In genomic region chr7:131109011-131109756, GRCh38 we compare ENCODE assay signal across 8 cellular contexts.
A peak's percentile ranks its signal among the peaks of the same experiment; 100 is the strongest.
DNase-seq lines count a peak whose midpoint lies in the region; ATAC-seq and TF ChIP-seq lines count a peak whose summit lies in the region.

No MANE protein-coding gene starts in this region.

- no peaks in the 10 kb centered on the region for H3K9me3 ChIP-seq in CD4-positive, alpha-beta T cell (ENCODE audit: control insufficient read depth, low read length)
- no peaks in the 10 kb centered on the region for H3K9me3 ChIP-seq in Loucy (ENCODE audit: insufficient read depth, low read depth, low read length)
- H3K9me3 ChIP-seq in muscle layer of colon (ENCODE audit: low read length) = no peaks in the 10 kb centered on the region

- CTCF ChIA-PET in CD4-positive, alpha-beta T cell (lab: Charles Lee) = interaction anchor here (1.0 to 1.6 kb wide), 4 partner anchors 194 to 315 kb away, joined by 3 to 10 read pairs (median 4); partner anchors contain the start of gene MKLN1

- H3K4me3 Mint-ChIP-seq in CD4-positive, alpha-beta T cell = peak overlapping the region; percentile 89

- no peak for TF ChIP-seq CTCF in CD4-positive, alpha-beta T cell (IDR thresholded peaks at IDR 0.05)
- TF ChIP-seq CTCF in Loucy (conservative IDR thresholded peaks at IDR 0.05; ENCODE audit: low read length) = no peak

- H3K4me1 ChIP-seq in Loucy (ENCODE audit: insufficient read depth, low read length, poor library complexity, severe bottlenecking) (peaks cover 35% of the 10 kb centered on the region), muscle layer of colon (ENCODE audit: insufficient read depth, low read length) (peaks cover 38% of the 10 kb centered on the region)

- H2AFZ ChIP-seq in Loucy (ENCODE audit: low read length) = peak overlapping the region; percentile 88; the same call in 1 of the 2 replicates

- H3K4me1 Mint-ChIP-seq in CD4-positive, alpha-beta T cell (ENCODE audit: low read depth) = peaks cover 57% of the 10 kb centered on the region

- H3K4me3 ChIP-seq in Loucy (ENCODE audit: low read length, poor library complexity, severe bottlenecking) = peak overlapping the region; percentile 84
- H3K4me3 ChIP-seq in muscle layer of colon (ENCODE audit: low read depth in 1 of 2, low read length in 2 of 2) = peak overlapping the region; percentile 77 to 94

- H3K4me2 ChIP-seq in Loucy (ENCODE audit: low read depth, low read length, poor library complexity, severe bottlenecking) = peak overlapping the region; percentile 80

- DNase-seq in CD4-positive, alpha-beta T cell = no peak
- DNase-seq in cerebellar cortex (ENCODE audit: low spot score) = peak; percentile 33
- no peak for DNase-seq in GOT3 (lab: John Stamatoyannopoulos, UW)
- DNase-seq in SIG-M5 treated with dmso at 0.1 percent for 504 hours (lab: John Stamatoyannopoulos, UW; ENCODE audit: unreplicated experiment) = no peak
- DNase-seq in 8988T = no peak

- H3K36me3 ChIP-seq in Loucy (ENCODE audit: insufficient read depth, low read length) (no peaks in the 10 kb centered on the region), muscle layer of colon (ENCODE audit: insufficient read depth, low read length) (no peaks in the 10 kb centered on the region)

- H3K79me2 ChIP-seq in Loucy (ENCODE audit: insufficient read depth, low read length) = no peaks in the 10 kb centered on the region

- H3K9ac ChIP-seq in Loucy (ENCODE audit: low read depth, low read length, poor library complexity, severe bottlenecking) = peak overlapping the region; percentile 66
- peak overlapping the region; percentile 96 for H3K9ac ChIP-seq in muscle layer of colon (ENCODE audit: low read length)

- no peaks in the 10 kb centered on the region for H3K9me2 ChIP-seq in Loucy (replicated peaks; ENCODE audit: low read depth, low read length)

- no peaks in the 10 kb centered on the region for H3F3A ChIP-seq in Loucy (ENCODE audit: low read depth)

- H3K27me3 Mint-ChIP-seq in CD4-positive, alpha-beta T cell = peaks cover 7% of the 10 kb centered on the region

- peak overlapping the region; percentile 98 for H3K27ac ChIP-seq in CD4-positive, alpha-beta T cell (ENCODE audit: low read depth, low read length)
- H3K27ac ChIP-seq in muscle layer of colon (ENCODE audit: low read depth, low read length) = peak overlapping the region; percentile 99

- no peaks in the 10 kb centered on the region for H4K20me1 ChIP-seq in Loucy (ENCODE audit: insufficient read depth, low read length, poor library complexity, severe bottlenecking)

- no peaks in the 10 kb centered on the region for H3K27me3 ChIP-seq in CD4-positive, alpha-beta T cell (ENCODE audit: control insufficient read depth, insufficient read depth, low read length)
- H3K27me3 ChIP-seq in Loucy (ENCODE audit: insufficient read depth, low read length, poor library complexity, severe bottlenecking) (no peaks in the 10 kb centered on the region), muscle layer of colon (ENCODE audit: control insufficient read depth in 1 of 2, insufficient read depth in 2 of 2, low read length in 2 of 2) (no peaks in the 10 kb centered on the region)

- ATAC-seq in CD4-positive, alpha-beta T cell (ENCODE audit: poor library complexity) = no peak
- ATAC-seq in GM19452 (IDR thresholded peaks at IDR 0.05; ENCODE audit: unreplicated experiment) = no peak

- POLR2A ChIA-PET in CD4-positive, alpha-beta T cell (lab: Charles Lee) = interaction anchor here (0.5 to 5.2 kb wide), 13 partner anchors 40 to 232 kb away, joined by 3 to 36 read pairs (median 5); partner anchors contain the start of gene MKLN1

- H3K27ac Mint-ChIP-seq in CD4-positive, alpha-beta T cell = peak overlapping the region; percentile 100

- H3K36me3 Mint-ChIP-seq in CD4-positive, alpha-beta T cell (ENCODE audit: low read depth) = peaks cover 43% of the 10 kb centered on the region

- H3K9me3 Mint-ChIP-seq in CD4-positive, alpha-beta T cell = no peaks in the 10 kb centered on the region

- intact Hi-C loops in CD4-positive, alpha-beta T cell (cut with DNase I, micrococcal nuclease) = loop anchor here (1.0 to 10.0 kb wide), 6 partner anchors 37 to 313 kb away; no protein-coding TSS in a partner anchor
